ENCODE assay signal across 19 cellular contexts in genomic region chr2:240320561-240321091, GRCh38.
A peak's percentile ranks its signal among the peaks of the same experiment; 100 is the strongest.
DNase-seq lines count a peak whose midpoint lies in the region; ATAC-seq, FAIRE-seq and TF ChIP-seq lines count a peak whose summit lies in the region.
"Had no signal": no experiment of that assay in that cellular context is flagged by ENCODE, and none has a peak within 500 bp of the region (broad histone marks: within the 10 kb centered on the region; RNA-seq: fewer than 3 reads in every experiment).

No MANE protein-coding gene starts in this region.

- dilution Hi-C loops in IMR-90 (cut with HindIII; ENCODE audit: low sequenced_read_pairs, unreplicated experiment) (no loop called here), keratinocyte (cut with MboI; ENCODE audit: extremely low pct_ligation_motif_present, low sequenced_read_pairs) (no loop called here)

- H2AFZ ChIP-seq in IMR-90 (replicated peaks; ENCODE audit: low read length, poor library complexity) (peak overlapping the region; percentile 79), keratinocyte (ENCODE audit: control insufficient read depth, low read length) (no peak overlapping the region)

- POLR2A ChIA-PET in IMR-90 (lab: Charles Lee; ENCODE audit: unreplicated experiment): no interaction called here

- peak overlapping the region; percentile 93 for H2AK9ac ChIP-seq in IMR-90 (replicated peaks; ENCODE audit: low read depth, low read length, poor library complexity)

- peak; percentile 52 for DNase-seq in G401 (ENCODE audit: low spot score)
- DNase-seq in IMR-90: no peak
- no peak for DNase-seq in keratinocyte (ENCODE audit: low read depth, low spot score)
- DNase-seq in occipital lobe (lab: John Stamatoyannopoulos, UW): no peak
- no peak for DNase-seq in stimulated activated naive CD8-positive, alpha-beta T cell treated with anti-CD3 and anti-CD28 coated beads, Interleukin-15, Interleukin-2, amounts not matched to agents 100 U/mL and 50 U/mL, for 24 hours
- DNase-seq: activated naive CD8-positive, alpha-beta T cell treated with anti-CD3 and anti-CD28 coated beads, Interleukin-2, amount 50 U/mL, for 24 hours; AML-193; immature natural killer cell; NCI-H146; NCI-H774; OCI-M1; pancreas; SHP77; stimulated activated CD4-positive, alpha-beta T cell treated with anti-CD3 and anti-CD28 coated beads, Interleukin-1b, Interleukin-23, amount 100 ng/mL, for 48 hours had no signal

- H3K4me3 ChIP-seq in IMR-90 (ENCODE audit: insufficient read depth, low read depth, low read length): no peak overlapping the region
- H3K4me3 ChIP-seq in keratinocyte (ENCODE audit: control insufficient read depth in 2 of 3, extremely low read depth in 1 of 3, insufficient read depth in 2 of 3, low read depth in 1 of 3, low read length in 3 of 3): no peak overlapping the region
- no peak overlapping the region for H3K4me3 ChIP-seq in skin epidermis
- H3K4me3 ChIP-seq: MG63, pancreas, thyroid gland had no signal

- H3K56ac ChIP-seq in IMR-90 (ENCODE audit: extremely low read depth, insufficient read depth, low read length): no peak overlapping the region; the same call in 1 of the 2 replicates

- H3K27ac ChIP-seq in IMR-90 (ENCODE audit: insufficient read depth, low read length) (0 out of 2 replicates have a peak overlapping the region, but pooled peaks have one; percentile 19), keratinocyte (ENCODE audit: control insufficient read depth, insufficient read depth, low read length) (no peak overlapping the region), skin epidermis (peak overlapping the region in 15 of 21 experiments; percentile 3 to 82 (median 42))
- H3K27ac ChIP-seq: pancreas, thyroid gland had no signal

- peak overlapping the region; percentile 46; the same call in 1 of the 2 replicates for H3K4me2 ChIP-seq in IMR-90 (ENCODE audit: low read depth, low read length)
- peak overlapping the region; percentile 13 for H3K4me2 ChIP-seq in keratinocyte (ENCODE audit: control insufficient read depth, extremely low read depth, insufficient read depth, low read depth, low read length)

- H3K9me1 ChIP-seq in IMR-90 (ENCODE audit: insufficient read depth, low read length): peaks cover 16% of the 10 kb centered on the region
- no peaks in the 10 kb centered on the region for H3K9me1 ChIP-seq in keratinocyte (ENCODE audit: control insufficient read depth, extremely low read depth, insufficient read depth, low read length)

- H3K36me3 ChIP-seq in IMR-90 (ENCODE audit: control insufficient read depth, insufficient read depth, low read length) (no peaks in the 10 kb centered on the region), keratinocyte (ENCODE audit: control insufficient read depth in 2 of 2, extremely low read depth in 1 of 2, insufficient read depth in 2 of 2, low read length in 2 of 2) (no peaks in the 10 kb centered on the region)
- H3K36me3 ChIP-seq: MG63, pancreas, thyroid gland had no signal

- H3K79me1 ChIP-seq in IMR-90 (ENCODE audit: low read depth in 1 of 2, low read length in 2 of 2): no peaks in the 10 kb centered on the region

- no peak overlapping the region; the same call in 1 of the 2 replicates for H3K18ac ChIP-seq in IMR-90 (ENCODE audit: low read depth, low read length)

- CTCF ChIA-PET in IMR-90 (lab: Yijun Ruan, JAX): no interaction called here

- H4K20me1 ChIP-seq in IMR-90 (ENCODE audit: insufficient read depth, low read length): no peaks in the 10 kb centered on the region; the same call in 1 of the 2 replicates
- no peaks in the 10 kb centered on the region for H4K20me1 ChIP-seq in keratinocyte (ENCODE audit: control insufficient read depth, extremely low read depth, insufficient read depth, low read length)

- H3K14ac ChIP-seq in IMR-90 (replicated peaks; ENCODE audit: low read depth, low read length): peak overlapping the region; percentile 80

- TF ChIP-seq RAD21 in IMR-90 (IDR thresholded peaks at IDR 0.05; ENCODE audit: low read length): no peak

- FAIRE-seq in keratinocyte (lab: Jason Lieb, UNC): no peak
- FAIRE-seq: pancreas, TTC549 had no signal

- H3K4me1 ChIP-seq in IMR-90 (ENCODE audit: control insufficient read depth, insufficient read depth, low read length) (peaks cover 11% of the 10 kb centered on the region), keratinocyte (ENCODE audit: control insufficient read depth, extremely low read depth, insufficient read depth, low read length) (peaks cover 22% of the 10 kb centered on the region)

- 77% methylated on average over 6 of the region's 12 CpGs; no CpG with 5 or more reads in 1 of the 2 experiments for WGBS in IMR-90 (ENCODE audit: extremely low coverage in 2 of 2, insufficient read length in 1 of 2), 2 experiments

- peak overlapping the region; percentile 87 for H2BK20ac ChIP-seq in IMR-90 (ENCODE audit: low read depth, low read length)

- H2AK5ac ChIP-seq in IMR-90 (ENCODE audit: low read depth, low read length): peak overlapping the region; percentile 93

- TF ChIP-seq CTCF in IMR-90 (conservative IDR thresholded peaks at IDR 0.05; ENCODE audit: low read depth, low read length): no peak
- TF ChIP-seq CTCF in keratinocyte (optimal IDR thresholded peaks at IDR 0.05 in 1 of 3, IDR thresholded peaks at IDR 0.05 in 1 of 3, conservative IDR thresholded peaks at IDR 0.05 in 1 of 3; ENCODE audit: extremely low read depth in 1 of 3, insufficient read depth in 2 of 3, low read length in 3 of 3): no peak

- peak overlapping the region; percentile 97 for H3K4ac ChIP-seq in IMR-90 (ENCODE audit: low read depth, low read length)

- intact Hi-C loops in IMR-90 (cut with micrococcal nuclease): no loop called here

- H3K9ac ChIP-seq in IMR-90 (ENCODE audit: low read depth, low read length) (no peak overlapping the region), keratinocyte (ENCODE audit: control insufficient read depth, extremely low read depth, insufficient read depth, low read length) (no peak overlapping the region)

- H3K27me3 ChIP-seq in IMR-90 (ENCODE audit: control insufficient read depth, insufficient read depth, low read length): no peaks in the 10 kb centered on the region
- peaks cover 7% of the 10 kb centered on the region for H3K27me3 ChIP-seq in keratinocyte (ENCODE audit: control insufficient read depth, extremely low read depth, insufficient read depth, low read length)
- H3K27me3 ChIP-seq: MG63, pancreas, thyroid gland had no signal

- no peaks in the 10 kb centered on the region for H3K79me2 ChIP-seq in keratinocyte (ENCODE audit: control insufficient read depth, insufficient read depth, low read length)

- in situ Hi-C loops in G401 (cut with HindIII; ENCODE audit: low sequenced_read_pairs) (no loop called here), IMR-90 (cut with MboI; ENCODE audit: low sequenced_read_pairs) (no loop called here)

- H4K8ac ChIP-seq in IMR-90 (ENCODE audit: low read depth in 2 of 2, low read length in 2 of 2): peak overlapping the region; percentile 49 to 61; a peak in 3 of 4 replicates

- peak overlapping the region; percentile 43 for H2BK5ac ChIP-seq in IMR-90 (ENCODE audit: low read depth, low read length, poor library complexity, severe bottlenecking)

- peak overlapping the region; percentile 65; the same call in 1 of the 3 replicates for H2BK15ac ChIP-seq in IMR-90 (ENCODE audit: low read depth, low read length)

- peak overlapping the region; percentile 84 for H2BK120ac ChIP-seq in IMR-90 (ENCODE audit: low read depth, low read length)

- H3K9me3 ChIP-seq in IMR-90 (ENCODE audit: control insufficient read depth, insufficient read depth, low read length): no peaks in the 10 kb centered on the region
- no peaks in the 10 kb centered on the region for H3K9me3 ChIP-seq in keratinocyte (ENCODE audit: control insufficient read depth, low read depth, low read length)
- H3K9me3 ChIP-seq: MG63, pancreas, thyroid gland had no signal

- no peak for TF ChIP-seq POLR2A in IMR-90 (IDR thresholded peaks at IDR 0.05; ENCODE audit: low read depth, low read length)

- H4K91ac ChIP-seq in IMR-90 (ENCODE audit: insufficient read depth, low read depth, low read length): peak overlapping the region; percentile 53

- no TSS peak for BruUV-seq in IMR-90 (replicated peaks; lab: Mats Ljungman, UMichigan)

- no peak overlapping the region for H4K5ac ChIP-seq in IMR-90 (ENCODE audit: low read depth, low read length)

- no peak for ATAC-seq in IMR-90 (ENCODE audit: low read depth)
- no peak for ATAC-seq in GM21737 (IDR thresholded peaks at IDR 0.05; ENCODE audit: unreplicated experiment)
- ATAC-seq in stimulated activated naive CD8-positive, alpha-beta T cell treated with anti-CD3 and anti-CD28 coated beads, Interleukin-15, Interleukin-2, amounts not matched to agents 100 U/mL and 50 U/mL, for 24 hours: no peak

- peak overlapping the region; percentile 63; the same call in 1 of the 2 replicates for H3K23ac ChIP-seq in IMR-90 (ENCODE audit: low read depth, low read length)

TF ChIP-seq in IMR-90, 13 proteins besides CTCF, POLR2A, EP300 and RAD21:
- no peak for TF ChIP-seq NFE2L2 (IDR thresholded peaks at IDR 0.05; ENCODE audit: low read depth, low read length)
- TF ChIP-seq, protein P1, sequence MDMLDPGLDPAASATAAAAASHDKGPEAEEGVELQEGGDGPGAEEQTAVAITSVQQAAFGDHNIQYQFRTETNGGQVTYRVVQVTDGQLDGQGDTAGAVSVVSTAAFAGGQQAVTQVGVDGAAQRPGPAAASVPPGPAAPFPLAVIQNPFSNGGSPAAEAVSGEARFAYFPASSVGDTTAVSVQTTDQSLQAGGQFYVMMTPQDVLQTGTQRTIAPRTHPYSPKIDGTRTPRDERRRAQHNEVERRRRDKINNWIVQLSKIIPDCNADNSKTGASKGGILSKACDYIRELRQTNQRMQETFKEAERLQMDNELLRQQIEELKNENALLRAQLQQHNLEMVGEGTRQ (IDR thresholded peaks at IDR 0.05; ENCODE audit: low read depth, low read length): peak; percentile 52
